In genomic region chr9:123251324-123251723, GRCh38 we compare ENCODE assay signal across 10 cellular contexts. TPM values are rescaled to one million over a fixed set of nuclear protein-coding genes. Genes with fewer than 3 reads are reported as not detected.
A peak's percentile ranks its signal among the peaks of the same experiment; 100 is the strongest.
DNase-seq lines count a peak whose midpoint lies in the region; ATAC-seq, FAIRE-seq and TF ChIP-seq lines count a peak whose summit lies in the region.
"Had no signal": no experiment of that assay in that cellular context is flagged by ENCODE, and none has a peak within 500 bp of the region (broad histone marks: within the 10 kb centered on the region; RNA-seq: fewer than 3 reads in every experiment).

No MANE protein-coding gene starts in this region.

- peaks cover 97% of the 10 kb centered on the region for H3K79me2 ChIP-seq in K562 (ENCODE audit: control insufficient read depth, insufficient read depth, low read length)

- peak; percentile 35 for FAIRE-seq in K562 (lab: Jason Lieb, UNC)

- TF ChIP-seq CTCF in cardiac muscle cell (IDR thresholded peaks at IDR 0.05; ENCODE audit: low read depth, low read length) (no peak), K562 (IDR thresholded peaks at IDR 0.05 in 2 of 3, conservative IDR thresholded peaks at IDR 0.05 in 1 of 3; ENCODE audit: insufficient read depth in 2 of 3, low read depth in 1 of 3, low read length in 3 of 3) (no peak), liver (IDR thresholded peaks at IDR 0.05; ENCODE audit: low read depth, low read length, missing input control) (no peak)

- no peak for TF ChIP-seq EP300 in K562 (IDR thresholded peaks at IDR 0.05; ENCODE audit: low read length)

- H3K9me3 ChIP-seq in cardiac muscle cell (ENCODE audit: low read depth) (no peaks in the 10 kb centered on the region), right cardiac atrium (ENCODE audit: control insufficient read depth, low read length) (no peaks in the 10 kb centered on the region), K562 (replicated peaks; ENCODE audit: control insufficient read depth, insufficient read depth, low read depth, low read length) (no peaks in the 10 kb centered on the region), liver (ENCODE audit: control insufficient read depth in 4 of 4, low read length in 3 of 4) (no peaks in the 10 kb centered on the region)

- H3K36me3 ChIP-seq in cardiac muscle cell (no peaks in the 10 kb centered on the region), K562 (ENCODE audit: control insufficient read depth, insufficient read depth, low read length) (0 out of 3 replicates have a peak, but pooled peaks cover 3% of the 10 kb centered on the region), liver (ENCODE audit: control insufficient read depth in 4 of 4, insufficient read depth in 3 of 4, low read depth in 1 of 4, low read length in 3 of 4) (no peaks in the 10 kb centered on the region)

- DNase-seq in cardiac muscle cell (ENCODE audit: low read depth in 1 of 2, low spot score in 1 of 2) (no peak), right cardiac atrium (no peak), K562 (ENCODE audit: extremely low read depth in 1 of 4, low spot score in 3 of 4) (peak in 1 of 4 experiments; percentile 23), NCI-H748 treated with DMSO at 0.1 percent for 48 hours (lab: John Stamatoyannopoulos, UW) (no peak), NCI-H510A treated with DMSO at 0.1 percent for 48 hours (lab: John Stamatoyannopoulos, UW) (no peak), AG20443 (ENCODE audit: low spot score) (no peak)
- DNase-seq: H7, NCI-H1436 had no signal

- peak overlapping the region; percentile 12 for H3K27ac ChIP-seq in cardiac muscle cell
- no peak overlapping the region for H3K27ac ChIP-seq in right cardiac atrium (ENCODE audit: low read length)
- H3K27ac ChIP-seq in K562 (ENCODE audit: extremely low read depth, low read depth, low read length) = no peak overlapping the region
- no peak overlapping the region for H3K27ac ChIP-seq in liver (ENCODE audit: low read depth in 1 of 2, low read length in 2 of 2)

- ATAC-seq in right cardiac atrium (no peak), K562 (peak; percentile 39; the same call in 2 of the 3 replicates), HG02870 (IDR thresholded peaks at IDR 0.05; ENCODE audit: unreplicated experiment) (no peak)

- H3K27me3 ChIP-seq in cardiac muscle cell (no peaks in the 10 kb centered on the region), right cardiac atrium (ENCODE audit: control insufficient read depth, insufficient read depth) (no peaks in the 10 kb centered on the region), K562 (ENCODE audit: control insufficient read depth in 2 of 2, insufficient read depth in 2 of 2, low read length in 2 of 2) (no peaks in the 10 kb centered on the region), liver (ENCODE audit: control insufficient read depth in 4 of 4, insufficient read depth in 4 of 4, low read length in 3 of 4) (no peaks in the 10 kb centered on the region)

- peaks cover 16% of the 10 kb centered on the region for H4K20me1 ChIP-seq in K562 (replicated peaks; ENCODE audit: control insufficient read depth, insufficient read depth, low read length)

- in situ Hi-C loops in K562 (cut with MboI) = no loop called here

- no peak overlapping the region for H2AFZ ChIP-seq in K562 (ENCODE audit: low read depth, low read length)

- 68% methylated on average over 1 of the region's 1 CpG for WGBS in right cardiac atrium
- 0% methylated on average over 1 of the region's 1 CpG for WGBS in K562 (ENCODE audit: insufficient coverage, low coverage, missing lambda C conversion rate)
- WGBS in liver = 59% methylated on average over 1 of the region's 1 CpG

- POLR2A ChIA-PET in K562 (lab: Yijun Ruan, JAX) = interaction anchor here (0.7 to 2.7 kb wide), 5 partner anchors 9 to 18 kb away, joined by 3 to 30 read pairs (median 4); no protein-coding TSS in a partner anchor

- intact Hi-C loops in right cardiac atrium (cut with DNase I) (no loop called here), K562 (cut with micrococcal nuclease) (no loop called here)

- peaks cover 19% of the 10 kb centered on the region for H3K4me1 ChIP-seq in cardiac muscle cell (ENCODE audit: low read depth)
- H3K4me1 ChIP-seq in right cardiac atrium (ENCODE audit: control insufficient read depth, insufficient read depth, low read length) = no peaks in the 10 kb centered on the region
- peaks cover 3 to 13% of the 10 kb centered on the region in 2 experiments; a peak in 4 of 5 replicates for H3K4me1 ChIP-seq in K562 (replicated peaks in 1 of 2; ENCODE audit: control insufficient read depth in 2 of 2, insufficient read depth in 2 of 2, low read length in 2 of 2)
- peaks cover 0 to 11% (median 3%) of the 10 kb centered on the region in 4 donors for H3K4me1 ChIP-seq in liver (ENCODE audit: control insufficient read depth in 4 of 4, insufficient read depth in 4 of 4, low read length in 3 of 4)

- TF ChIP-seq POLR2A in K562 (conservative IDR thresholded peaks at IDR 0.05) = no peak

- no peaks in the 10 kb centered on the region for H3K9me1 ChIP-seq in K562 (ENCODE audit: control insufficient read depth, insufficient read depth, low read length)

- no peak for TF ChIP-seq RAD21 in K562 (CRISPR knock-in tag; conservative IDR thresholded peaks at IDR 0.05 in 1 of 2, IDR thresholded peaks at IDR 0.05 in 1 of 2)
- TF ChIP-seq RAD21 in liver (IDR thresholded peaks at IDR 0.05) = no peak

- CTCF ChIA-PET in K562 (lab: Yijun Ruan, JAX; ENCODE audit: low intra/inter-chr PET ratio) = interaction anchor here (0.6 kb wide), 1 partner anchor 68 kb away, joined by 3 read pairs; no protein-coding TSS in a partner anchor

- no peak overlapping the region for H3K4me3 ChIP-seq in cardiac muscle cell
- H3K4me3 ChIP-seq in right cardiac atrium (ENCODE audit: low read length) = no peak overlapping the region
- H3K4me3 ChIP-seq in K562 = no peak overlapping the region
- no peak overlapping the region for H3K4me3 ChIP-seq in liver (ENCODE audit: low read depth in 1 of 3, low read length in 3 of 3)

- H3K9ac ChIP-seq in K562 (ENCODE audit: insufficient read depth in 1 of 2, low read depth in 2 of 2, low read length in 2 of 2) = no peak overlapping the region
- no peak overlapping the region for H3K9ac ChIP-seq in liver (ENCODE audit: low read depth in 1 of 2, low read length in 2 of 2)

- BruUV-seq in K562 (replicated peaks; lab: Mats Ljungman, UMichigan) = no TSS peak

- no peak overlapping the region for H3K4me2 ChIP-seq in K562 (ENCODE audit: insufficient read depth, low read length)

TF ChIP-seq in K562, 482 proteins besides CTCF, POLR2A, EP300 and RAD21 (continues in another document):
- TF ChIP-seq DEAF1 (CRISPR knock-in tag; IDR thresholded peaks at IDR 0.05) = no peak
- TF ChIP-seq SREBF2 (CRISPR knock-in tag; IDR thresholded peaks at IDR 0.05) = no peak
- no peak for TF ChIP-seq HNRNPH1 (optimal IDR thresholded peaks at IDR 0.05; ENCODE audit: low read depth, low read length)

TF ChIP-seq in liver, 16 proteins besides CTCF, POLR2A, EP300 and RAD21:
- TF ChIP-seq FOXA2 (IDR thresholded peaks at IDR 0.05) = no peak
- peak; percentile 17 for TF ChIP-seq SP1 (IDR thresholded peaks at IDR 0.05)
- TF ChIP-seq HNF4A (conservative IDR thresholded peaks at IDR 0.05) = peak; percentile 58 to 67
- no peak for TF ChIP-seq GABPA (IDR thresholded peaks at IDR 0.05 in 1 of 2, conservative IDR thresholded peaks at IDR 0.05 in 1 of 2)

RNA-seq across cellular contexts. Expression of gene STRBP, which starts 17.1 kb away (rescaled TPM):
- total RNA-seq in cardiac muscle cell = 22.5 and 34.1 TPM in 2 replicates
- 42.9 and 59.8 TPM in 2 replicates for polyA plus RNA-seq in cardiac muscle cell
- total RNA-seq in right cardiac atrium = 10 to 100 TPM; 18.2 to 26.8 (median 22.8) TPM
- polyA plus RNA-seq in right cardiac atrium = 9.8 TPM
- total RNA-seq in K562 (2011; cell fraction: chromatin; rRNA removed; ENCODE audit: low replicate concordance) = 46.0 and 136 TPM in 2 replicates
- 19.3 and 35.9 TPM in 2 replicates for total RNA-seq in K562 (2011; cell fraction: nucleolus; rRNA removed)
- total RNA-seq in K562 (2011; cell fraction: nucleoplasm; rRNA removed) = 54.3 and 86.7 TPM in 2 replicates
- total RNA-seq in K562 (2014; rRNA removed) = 53.8 and 55.9 TPM in 2 replicates
- total RNA-seq in K562 (2014; rRNA removed; fragmentation: Illumina TruSeq; extraction: Trizol) = 84.0 and 87.4 TPM in 2 replicates
- 67.9 and 75.3 TPM in 2 replicates for total RNA-seq in K562 (2015; rRNA removed; fragmentation: Illumina TruSeq; extraction: Trizol)
- 66.5 and 73.5 TPM in 2 replicates for total RNA-seq in K562 (2021)
- 54.7 and 72.2 TPM in 2 replicates for polyA plus RNA-seq in K562 (2011; rRNA removed)
- 13.6 and 21.7 TPM in 2 replicates for polyA plus RNA-seq in K562 (2011; cell fraction: cytosol; rRNA removed)
- 71.8 and 82.8 TPM in 2 replicates for polyA plus RNA-seq in K562 (2011; cell fraction: nucleus; rRNA removed)
- 64.9 and 101 TPM in 2 replicates for polyA plus RNA-seq in K562 (2012)
- 56.1 and 70.2 TPM in 2 replicates for polyA plus RNA-seq in K562 (2014; fragmentation: Illumina TruSeq; extraction: Trizol)
- 10 to 100 TPM; 27.7 to 27.8 TPM for polyA plus RNA-seq in K562 (2014; fragmentation: Nextera tagmentation; extraction: Ambion mirVana)
- 52.1 and 56.0 TPM in 2 replicates for polyA plus RNA-seq in K562 (2014; rRNA removed)
- 77.1 and 87.7 TPM in 2 replicates for polyA minus RNA-seq in K562 (2011; rRNA and poly(A)+ RNA removed)
- polyA minus RNA-seq in K562 (2011; cell fraction: cytosol; rRNA and poly(A)+ RNA removed) = 22.9 and 56.2 TPM in 2 replicates
- 30.8 and 58.6 TPM in 2 replicates for polyA minus RNA-seq in K562 (2011; cell fraction: nucleus; rRNA and poly(A)+ RNA removed)
- 10 to 100 TPM in 1 of 2 donors, 1 to 10 TPM in 1; 9.7 to 17.2 TPM for total RNA-seq in liver
- 1 to 10 TPM; 4.3 to 7.3 TPM for polyA plus RNA-seq in liver
